Comparison of ENCODE assay signal across 13 cellular contexts in the genomic region with DNA sequence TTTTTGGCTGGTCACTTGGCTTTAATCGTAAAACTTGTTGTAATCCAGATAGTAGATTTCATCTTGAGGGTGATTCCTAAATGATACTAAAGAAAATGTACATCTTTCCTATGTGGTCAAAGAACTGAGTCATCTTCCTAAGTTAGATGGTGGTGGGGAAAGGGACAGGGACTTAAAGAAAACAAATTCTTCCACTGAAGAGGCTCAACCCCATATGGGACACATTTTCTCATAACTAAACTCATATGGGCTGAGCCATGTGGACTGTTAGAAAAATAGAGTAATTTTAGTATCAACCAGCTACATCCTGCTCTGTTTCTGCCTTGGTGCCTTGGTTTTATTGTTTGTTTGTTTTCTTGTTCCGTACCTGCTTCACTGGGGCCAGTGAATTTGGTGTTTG.
A peak's percentile ranks its signal among the peaks of the same experiment; 100 is the strongest.
DNase-seq lines count a peak whose midpoint lies in the region; ATAC-seq, FAIRE-seq and TF ChIP-seq lines count a peak whose summit lies in the region.
"Had no signal": no experiment of that assay in that cellular context is flagged by ENCODE, and none has a peak within 500 bp of the region (broad histone marks: within the 10 kb centered on the region; RNA-seq: fewer than 3 reads in every experiment).

No MANE protein-coding gene starts in this region.

- no peak for FAIRE-seq in HepG2 (lab: Jason Lieb, UNC)

- no peaks in the 10 kb centered on the region for H3K36me3 ChIP-seq in HepG2 (replicated peaks in 1 of 2; ENCODE audit: control insufficient read depth in 1 of 2, insufficient read depth in 2 of 2, low read length in 2 of 2)
- H3K36me3 ChIP-seq in right lobe of liver: no peaks in the 10 kb centered on the region
- H3K36me3 ChIP-seq: BLaER1 treated with 17β-estradiol and CSF1 and Interleukin-3, amounts not matched to agents 10 nM and 100 nM had no signal

- intact Hi-C loops in activated CD4-positive, alpha-beta T cell treated with anti-CD3 and anti-CD28 coated beads, Interleukin-2, amount 10 ng/mL, durations not matched to agents 24 days and 14 days (cut with micrococcal nuclease): no loop called here
- intact Hi-C loops in HepG2 (cut with micrococcal nuclease; ENCODE audit: unreplicated experiment) (no loop called here), right lobe of liver (cut with DNase I) (no loop called here)
- intact Hi-C loops in activated T-helper 2 cell treated with anti-CD3 and anti-CD28 coated beads, Interferon-gamma antibody, Interleukin-2, Interleukin-4, amounts not matched to agents 10 μg/mL and 5 μg/mL and 100 μg/mL, durations not matched to agents 14 hours and 24 hours and 36 hours (cut with micrococcal nuclease): no loop called here

- TF ChIP-seq POLR2A in HepG2 (IDR thresholded peaks at IDR 0.05; ENCODE audit: insufficient read depth in 1 of 2, low read depth in 2 of 2, low read length in 2 of 2): no peak
- no peak for TF ChIP-seq POLR2A in right lobe of liver (IDR thresholded peaks at IDR 0.05)

- peak overlapping the region; percentile 75 for H3K27ac Mint-ChIP-seq in activated CD4-positive, alpha-beta T cell treated with anti-CD3 and anti-CD28 coated beads, Interleukin-2, amount 10 ng/mL, durations not matched to agents 24 days and 14 days
- peak overlapping the region; percentile 38 for H3K27ac Mint-ChIP-seq in activated T-helper 2 cell treated with anti-CD3 and anti-CD28 coated beads, Interferon-gamma antibody, Interleukin-2, Interleukin-4, amounts not matched to agents 10 μg/mL and 5 μg/mL and 100 μg/mL, durations not matched to agents 14 hours and 24 hours and 36 hours
- H3K27ac Mint-ChIP-seq: CD4-positive, CD25-positive, alpha-beta regulatory T cell; H9 had no signal

- H3K9ac ChIP-seq in HepG2 (ENCODE audit: insufficient read depth, low read depth, low read length): no peak overlapping the region
- H3K9ac ChIP-seq: BLaER1 treated with 17β-estradiol and CSF1 and Interleukin-3, amounts not matched to agents 10 nM and 100 nM had no signal

- H3K27ac ChIP-seq in HepG2 (ENCODE audit: extremely low read length, insufficient read depth, low read length) (no peak overlapping the region), right lobe of liver (no peak overlapping the region)
- H3K27ac ChIP-seq: BLaER1 treated with 17β-estradiol and CSF1 and Interleukin-3, amounts not matched to agents 10 nM and 100 nM had no signal

- in situ Hi-C loops in HepG2 (cut with HindIII; ENCODE audit: extremely low pct_ligation_motif_present, low pct_unique_long_range_greater_than_20kb): no loop called here

- no peaks in the 10 kb centered on the region for H3K27me3 Mint-ChIP-seq in activated CD4-positive, alpha-beta T cell treated with anti-CD3 and anti-CD28 coated beads, Interleukin-2, amount 10 ng/mL, durations not matched to agents 24 days and 14 days
- H3K27me3 Mint-ChIP-seq in activated T-helper 2 cell treated with anti-CD3 and anti-CD28 coated beads, Interferon-gamma antibody, Interleukin-2, Interleukin-4, amounts not matched to agents 10 μg/mL and 5 μg/mL and 100 μg/mL, durations not matched to agents 14 hours and 24 hours and 36 hours (ENCODE audit: low read depth): no peaks in the 10 kb centered on the region

- H3K4me2 ChIP-seq in HepG2 (ENCODE audit: low read depth, low read length): no peak overlapping the region
- H3K4me2 ChIP-seq: BLaER1 treated with 17β-estradiol and CSF1 and Interleukin-3, amounts not matched to agents 10 nM and 100 nM had no signal

- ATAC-seq in HepG2: no peak
- no peak for ATAC-seq in right lobe of liver

- H2AFZ ChIP-seq in HepG2 (ENCODE audit: low read length): no peak overlapping the region

- POLR2A ChIA-PET in HepG2 (lab: Yijun Ruan, JAX): no interaction called here

- BruUV-seq in HepG2 (replicated peaks; lab: Mats Ljungman, UMichigan): no TSS peak

- H3K4me3 Mint-ChIP-seq in activated CD4-positive, alpha-beta T cell treated with anti-CD3 and anti-CD28 coated beads, Interleukin-2, amount 10 ng/mL, durations not matched to agents 24 days and 14 days: no peak overlapping the region
- no peak overlapping the region for H3K4me3 Mint-ChIP-seq in activated T-helper 2 cell treated with anti-CD3 and anti-CD28 coated beads, Interferon-gamma antibody, Interleukin-2, Interleukin-4, amounts not matched to agents 10 μg/mL and 5 μg/mL and 100 μg/mL, durations not matched to agents 14 hours and 24 hours and 36 hours (ENCODE audit: low read depth)
- H3K4me3 Mint-ChIP-seq: CD4-positive, CD25-positive, alpha-beta regulatory T cell; H9 had no signal

- DNase-seq in activated CD4-positive, alpha-beta T cell treated with anti-CD3 and anti-CD28 coated beads, Interleukin-2, amount 10 ng/mL, durations not matched to agents 24 days and 14 days: no peak
- DNase-seq in activated CD4-positive, alpha-beta T cell treated with anti-CD3 and anti-CD28 coated beads for 1 hour: no peak
- DNase-seq in HepG2 (ENCODE audit: low spot score) (no peak), right lobe of liver (no peak), NOMO-1 treated with DMSO at 0.1 percent for 48 hours (lab: John Stamatoyannopoulos, UW; ENCODE audit: unreplicated experiment) (no peak), superior temporal gyrus (ENCODE audit: extremely low spot score) (no peak)
- DNase-seq in activated T-helper 2 cell treated with anti-CD3 and anti-CD28 coated beads, Interferon-gamma antibody, Interleukin-2, Interleukin-4, amounts not matched to agents 10 μg/mL and 5 μg/mL and 100 μg/mL, durations not matched to agents 14 hours and 24 hours and 36 hours (ENCODE audit: low spot score): no peak
- DNase-seq: 8988T; CD4-positive, CD25-positive, alpha-beta regulatory T cell; DMS 273 treated with DMSO at 0.1 percent for 48 hours; GOT3; H9 had no signal

- TF ChIP-seq EP300 in HepG2 (IDR thresholded peaks at IDR 0.05; ENCODE audit: low read depth in 2 of 2, low read length in 2 of 2) (no peak), HepG2 (CRISPR knock-in tag; IDR thresholded peaks at IDR 0.05; ENCODE audit: borderline replicate concordance) (no peak)

- H3K27me3 ChIP-seq in HepG2 (ENCODE audit: control insufficient read depth in 1 of 2, insufficient read depth in 2 of 2, low read length in 2 of 2) (no peaks in the 10 kb centered on the region), right lobe of liver (no peaks in the 10 kb centered on the region)
- H3K27me3 ChIP-seq: BLaER1 treated with 17β-estradiol and CSF1 and Interleukin-3, amounts not matched to agents 10 nM and 100 nM had no signal

- whole genome bisulfite sequencing in HepG2 (ENCODE audit: low lambda C conversion rate): 26% methylated on average over 2 of the region's 2 CpGs
- 76% methylated on average over 2 of the region's 2 CpGs for WGBS in right lobe of liver (ENCODE audit: insufficient coverage, low coverage, low lambda C conversion rate, missing lambda C conversion rate)

- H3K9me3 ChIP-seq in HepG2 (ENCODE audit: low read length) (no peaks in the 10 kb centered on the region), right lobe of liver (no peaks in the 10 kb centered on the region)
- H3K9me3 ChIP-seq: BLaER1 treated with 17β-estradiol and CSF1 and Interleukin-3, amounts not matched to agents 10 nM and 100 nM had no signal

- no peaks in the 10 kb centered on the region for H3K79me2 ChIP-seq in HepG2 (ENCODE audit: insufficient read depth, low read length)

- TF ChIP-seq CTCF in HepG2 (CRISPR knock-in tag; IDR thresholded peaks at IDR 0.05): no peak
- no peak for TF ChIP-seq CTCF in right lobe of liver (IDR thresholded peaks at IDR 0.05)

- H3K4me1 Mint-ChIP-seq in activated CD4-positive, alpha-beta T cell treated with anti-CD3 and anti-CD28 coated beads, Interleukin-2, amount 10 ng/mL, durations not matched to agents 24 days and 14 days: peaks cover 27% of the 10 kb centered on the region
- H3K4me1 Mint-ChIP-seq in activated T-helper 2 cell treated with anti-CD3 and anti-CD28 coated beads, Interferon-gamma antibody, Interleukin-2, Interleukin-4, amounts not matched to agents 10 μg/mL and 5 μg/mL and 100 μg/mL, durations not matched to agents 14 hours and 24 hours and 36 hours (ENCODE audit: low read depth): peaks cover 8% of the 10 kb centered on the region

- TF ChIP-seq RAD21 in HepG2 (CRISPR knock-in tag; IDR thresholded peaks at IDR 0.05): no peak

- H3K4me3 ChIP-seq in HepG2 (replicated peaks in 1 of 3; ENCODE audit: insufficient read depth in 1 of 3, low read depth in 2 of 3, low read length in 3 of 3) (no peak overlapping the region), right lobe of liver (no peak overlapping the region)
- H3K4me3 ChIP-seq: BLaER1 treated with 17β-estradiol and CSF1 and Interleukin-3, amounts not matched to agents 10 nM and 100 nM had no signal

- CTCF ChIA-PET in HepG2 (lab: Yijun Ruan, JAX; ENCODE audit: low intra/inter-chr PET ratio, low total read pairs): no interaction called here

- no peaks in the 10 kb centered on the region for H3K4me1 ChIP-seq in HepG2 (ENCODE audit: insufficient read depth, low read length)
- H3K4me1 ChIP-seq in right lobe of liver: no peaks in the 10 kb centered on the region

- peaks cover 11% of the 10 kb centered on the region for H3K9me3 Mint-ChIP-seq in activated CD4-positive, alpha-beta T cell treated with anti-CD3 and anti-CD28 coated beads, Interleukin-2, amount 10 ng/mL, durations not matched to agents 24 days and 14 days
- no peaks in the 10 kb centered on the region for H3K9me3 Mint-ChIP-seq in activated T-helper 2 cell treated with anti-CD3 and anti-CD28 coated beads, Interferon-gamma antibody, Interleukin-2, Interleukin-4, amounts not matched to agents 10 μg/mL and 5 μg/mL and 100 μg/mL, durations not matched to agents 14 hours and 24 hours and 36 hours
- H3K9me3 Mint-ChIP-seq: CD4-positive, CD25-positive, alpha-beta regulatory T cell; H9 had no signal

- no peaks in the 10 kb centered on the region for H3K36me3 Mint-ChIP-seq in activated CD4-positive, alpha-beta T cell treated with anti-CD3 and anti-CD28 coated beads, Interleukin-2, amount 10 ng/mL, durations not matched to agents 24 days and 14 days (ENCODE audit: low read depth)
- H3K36me3 Mint-ChIP-seq in activated T-helper 2 cell treated with anti-CD3 and anti-CD28 coated beads, Interferon-gamma antibody, Interleukin-2, Interleukin-4, amounts not matched to agents 10 μg/mL and 5 μg/mL and 100 μg/mL, durations not matched to agents 14 hours and 24 hours and 36 hours (ENCODE audit: low read depth): no peaks in the 10 kb centered on the region
- H3K36me3 Mint-ChIP-seq: CD4-positive, CD25-positive, alpha-beta regulatory T cell had no signal

- no peaks in the 10 kb centered on the region for H4K20me1 ChIP-seq in HepG2 (ENCODE audit: insufficient read depth, low read length)
- H4K20me1 ChIP-seq: BLaER1 treated with 17β-estradiol and CSF1 and Interleukin-3, amounts not matched to agents 10 nM and 100 nM had no signal

TF ChIP-seq in HepG2, 621 proteins besides CTCF, POLR2A, EP300 and RAD21 (continues in another document):
- TF ChIP-seq SPEN (CRISPR knock-in tag; IDR thresholded peaks at IDR 0.05; ENCODE audit: low read depth): no peak
